In genomic region chr1:100642826-100643225, GRCh38 we compare ENCODE assay signal across 14 cellular contexts.
"Had no signal": no experiment of that assay in that cellular context is flagged by ENCODE, and none has a peak within 500 bp of the region (broad histone marks: within the 10 kb centered on the region; RNA-seq: fewer than 3 reads in every experiment).

No MANE protein-coding gene starts in this region.

- H3K27me3 ChIP-seq: esophagus squamous epithelium, upper lobe of right lung had no signal

- ATAC-seq: activated T-cell treated with anti-CD3 and anti-CD28 coated beads, Interleukin-2, amount 50 U/mL, for 4 hours; stimulated activated memory B cell treated with anti-CD40 and anti-IgM and Interleukin-4, amounts not matched to agents 10 μg/mL and 1 μg/mL and 100 μg/mL, for 72 hours; upper lobe of right lung had no signal

- H3K9me3 ChIP-seq: esophagus squamous epithelium, upper lobe of right lung had no signal

- H3K4me3 ChIP-seq: esophagus squamous epithelium, thoracic aorta, upper lobe of right lung had no signal

- DNase-seq: activated CD4-positive, alpha-beta T cell treated with anti-CD3 and anti-CD28 coated beads, Interleukin-2, amount 50 U/mL, for 1 hour; activated CD4-positive, CD25-positive, alpha-beta regulatory T cell treated with anti-CD3 and anti-CD28 coated beads, Interleukin-2, amount 50 U/mL, for 72 hours; activated CD8-positive, alpha-beta memory T cell treated with anti-CD3 and anti-CD28 coated beads, Interleukin-2, amount 50 U/mL, for 4 hours; activated effector memory CD4-positive, alpha-beta T cell treated with Interleukin-2 at 50 U/mL for 16 hours; activated naive CD4-positive, alpha-beta T cell treated with anti-CD3 and anti-CD28 coated beads, Interleukin-2, amount 50 U/mL, for 16 hours; activated T-cell treated with anti-CD3 and anti-CD28 coated beads, Interleukin-2, amount 50 U/mL, for 4 hours; effector memory CD4-positive, alpha-beta T cell; esophagus squamous epithelium; mammary epithelial cell; occipital lobe; stimulated activated CD4-positive, alpha-beta T cell treated with anti-CD3 and anti-CD28 coated beads, Interleukin-4, amount 100 ng/mL, for 4 hours; upper lobe of right lung had no signal

- H3K4me1 ChIP-seq: esophagus squamous epithelium had no signal

- H3K27ac ChIP-seq: esophagus squamous epithelium, upper lobe of right lung had no signal

- H3K36me3 ChIP-seq: esophagus squamous epithelium, thoracic aorta, upper lobe of right lung had no signal
